Comparison of ENCODE assay signal across 19 cellular contexts in genomic region chr22:32920734-32921133, GRCh38.
DNase-seq lines count a peak whose midpoint lies in the region; ATAC-seq and TF ChIP-seq lines count a peak whose summit lies in the region.
"Had no signal": no experiment of that assay in that cellular context is flagged by ENCODE, and none has a peak within 500 bp of the region (broad histone marks: within the 10 kb centered on the region; RNA-seq: fewer than 3 reads in every experiment).

No MANE protein-coding gene starts in this region.

- H3K36me3 ChIP-seq in left ventricle myocardium inferior (no peaks in the 10 kb centered on the region), gastroesophageal sphincter (no peaks in the 10 kb centered on the region), uterus (no peaks in the 10 kb centered on the region)
- H3K36me3 ChIP-seq: BE2C had no signal

- TF ChIP-seq POLR2A in gastroesophageal sphincter (IDR thresholded peaks at IDR 0.05) (no peak), uterus (IDR thresholded peaks at IDR 0.05) (no peak)

- peak overlapping the region; percentile 58 for H3K27ac ChIP-seq in left ventricle myocardium inferior (replicated peaks)
- no peak overlapping the region for H3K27ac ChIP-seq in gastroesophageal sphincter
- peak overlapping the region; percentile 10 to 29 for H3K27ac ChIP-seq in uterus
- H3K27ac ChIP-seq: A549, KMS-11 had no signal

- WGBS in gastroesophageal sphincter (ENCODE audit: low coverage in 1 of 2), 2 donors, result 43 to 100% methylated on average over 1 of the region's 1 CpG

- H3K27me3 ChIP-seq in left ventricle myocardium inferior (ENCODE audit: low read depth), result no peaks in the 10 kb centered on the region
- H3K27me3 ChIP-seq in gastroesophageal sphincter, result no peaks in the 10 kb centered on the region
- no peaks in the 10 kb centered on the region for H3K27me3 ChIP-seq in uterus
- H3K27me3 ChIP-seq: BE2C had no signal

- intact Hi-C loops in left ventricle myocardium inferior (cut with micrococcal nuclease), result loop anchor here (10.0 kb wide), 1 partner anchor 64 kb away; no protein-coding TSS in a partner anchor
- intact Hi-C loops in left ventricle myocardium superior (cut with micrococcal nuclease), result loop anchor here (10.0 kb wide), 1 partner anchor 64 kb away; no protein-coding TSS in a partner anchor
- intact Hi-C loops in uterus (cut with DNase I; ENCODE audit: low total_unique reads), result no loop called here

- H3K4me1 ChIP-seq in left ventricle myocardium inferior (peaks cover 24% of the 10 kb centered on the region), gastroesophageal sphincter (peaks cover 0 to 19% (median 0%) of the 10 kb centered on the region in 3 donors), uterus (no peaks in the 10 kb centered on the region)
- H3K4me1 ChIP-seq: A549 had no signal

- DNase-seq in left ventricle myocardium inferior, result no peak
- DNase-seq in left ventricle myocardium superior, result no peak
- DNase-seq in MV-4-11 (lab: John Stamatoyannopoulos, UW), result peak; percentile 41
- no peak for DNase-seq in uterus
- no peak for DNase-seq in OCI-M2 (lab: John Stamatoyannopoulos, UW; ENCODE audit: unreplicated experiment)
- DNase-seq in AG08396 (ENCODE audit: low spot score), result no peak
- DNase-seq: BE2C; CD4-positive, CD25-positive, alpha-beta regulatory T cell; H7; HFFc6; NCI-H1048; NCI-H1417 treated with DMSO at 0.1 percent for 48 hours; NCI-H187; NCI-H69; NK-92 treated with Interleukin-12 subunit alpha and Interleukin-12 subunit beta, amount 100 ng/mL, for 24 hours had no signal

- no peak for ATAC-seq in left ventricle myocardium superior
- peak; percentile 8 for ATAC-seq in gastroesophageal sphincter
- no peak for ATAC-seq in HG02678 (IDR thresholded peaks at IDR 0.05; ENCODE audit: unreplicated experiment)
- ATAC-seq: A549 had no signal

- TF ChIP-seq EP300 in gastroesophageal sphincter (IDR thresholded peaks at IDR 0.05), result no peak

- H3K9me3 ChIP-seq in left ventricle myocardium inferior (replicated peaks) (peaks cover 8% of the 10 kb centered on the region), gastroesophageal sphincter (peaks cover 0 to 6% (median 0%) of the 10 kb centered on the region in 3 donors), uterus (no peaks in the 10 kb centered on the region)
- H3K9me3 ChIP-seq: A549 had no signal

- TF ChIP-seq CTCF in left ventricle myocardium inferior (IDR thresholded peaks at IDR 0.05; ENCODE audit: borderline replicate concordance), result no peak
- TF ChIP-seq CTCF in gastroesophageal sphincter (IDR thresholded peaks at IDR 0.05), result no peak
- TF ChIP-seq CTCF in uterus (IDR thresholded peaks at IDR 0.05), result no peak

- no peak overlapping the region for H3K4me3 ChIP-seq in left ventricle myocardium inferior
- H3K4me3 ChIP-seq in gastroesophageal sphincter, result no peak overlapping the region
- no peak overlapping the region for H3K4me3 ChIP-seq in uterus
- H3K4me3 ChIP-seq: A549 had no signal

Comparison
In these comparisons a context has a peak if more than half of its experiments do, and no peak if none do; other contexts are left out.
1. H3K27ac ChIP-seq: peak in left ventricle myocardium inferior (single experiment) and uterus (2 of 2); none in gastroesophageal sphincter (0 of 4).